1 cellular context compared by ENCODE assay signal in the genomic region with DNA sequence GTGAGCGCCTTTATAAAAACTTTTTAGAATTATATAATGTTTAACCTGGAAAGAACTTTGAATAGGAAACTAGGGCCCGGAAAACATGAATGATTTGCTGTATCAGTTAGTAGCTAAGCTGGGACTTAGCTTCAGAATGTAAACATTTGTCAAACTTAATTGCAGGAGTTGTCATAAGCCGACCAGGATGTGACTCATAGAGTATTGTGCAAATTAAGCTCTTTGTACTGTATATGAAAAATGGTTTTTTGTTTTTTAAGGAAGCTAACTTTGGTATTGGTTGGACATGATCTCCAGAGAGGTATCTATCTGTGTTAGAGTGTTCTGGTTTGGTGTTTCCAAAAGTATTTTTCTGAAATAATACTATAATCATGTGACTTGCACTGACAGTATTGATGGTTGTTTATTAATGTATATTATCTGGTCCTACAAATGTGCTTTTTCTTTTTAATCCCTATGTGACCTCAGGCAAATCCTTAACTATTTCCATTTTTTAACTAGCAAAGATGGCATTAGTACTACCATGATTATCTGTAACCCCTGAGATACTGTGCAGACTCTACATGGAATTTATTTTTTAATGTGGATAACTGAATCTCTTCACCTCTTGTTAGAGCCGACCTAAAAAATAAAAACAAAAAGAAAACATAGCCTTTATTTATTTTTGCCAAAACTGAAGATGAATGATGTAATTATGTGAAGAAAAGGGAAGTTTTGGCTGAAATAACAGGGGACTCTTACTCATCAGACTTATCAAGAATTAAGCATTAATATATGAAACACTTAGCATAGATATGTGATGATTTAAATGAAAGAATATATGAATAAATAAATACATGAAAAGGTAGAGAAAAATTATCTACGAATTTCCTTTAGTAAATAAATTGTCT.
TF ChIP-seq lines count a peak whose summit lies in the region.

No MANE protein-coding gene starts in this region.

TF ChIP-seq in SK-N-SH treated with all-trans-retinoic acid at 6 μM for 48 hours, 23 proteins besides CTCF, POLR2A, EP300 and RAD21 (continued from another document):
- TF ChIP-seq, protein P1, sequence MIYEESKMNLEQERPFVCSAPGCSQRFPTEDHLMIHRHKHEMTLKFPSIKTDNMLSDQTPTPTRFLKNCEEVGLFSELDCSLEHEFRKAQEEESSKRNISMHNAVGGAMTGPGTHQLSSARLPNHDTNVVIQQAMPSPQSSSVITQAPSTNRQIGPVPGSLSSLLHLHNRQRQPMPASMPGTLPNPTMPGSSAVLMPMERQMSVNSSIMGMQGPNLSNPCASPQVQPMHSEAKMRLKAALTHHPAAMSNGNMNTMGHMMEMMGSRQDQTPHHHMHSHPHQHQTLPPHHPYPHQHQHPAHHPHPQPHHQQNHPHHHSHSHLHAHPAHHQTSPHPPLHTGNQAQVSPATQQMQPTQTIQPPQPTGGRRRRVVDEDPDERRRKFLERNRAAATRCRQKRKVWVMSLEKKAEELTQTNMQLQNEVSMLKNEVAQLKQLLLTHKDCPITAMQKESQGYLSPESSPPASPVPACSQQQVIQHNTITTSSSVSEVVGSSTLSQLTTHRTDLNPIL (CRISPR knock-in tag; IDR thresholded peaks at IDR 0.05; ENCODE audit: low read depth) = no peak
- no peak for TF ChIP-seq ESRRG (CRISPR knock-in tag; IDR thresholded peaks at IDR 0.05)
- TF ChIP-seq ZNF8 (CRISPR knock-in tag; IDR thresholded peaks at IDR 0.05) = peak; percentile 77; the same call in 1 of the 2 replicates
- TF ChIP-seq RARB (CRISPR knock-in tag; IDR thresholded peaks at IDR 0.05) = no peak
